Comparison of ENCODE assay signal across 1 cellular context in the genomic region with DNA sequence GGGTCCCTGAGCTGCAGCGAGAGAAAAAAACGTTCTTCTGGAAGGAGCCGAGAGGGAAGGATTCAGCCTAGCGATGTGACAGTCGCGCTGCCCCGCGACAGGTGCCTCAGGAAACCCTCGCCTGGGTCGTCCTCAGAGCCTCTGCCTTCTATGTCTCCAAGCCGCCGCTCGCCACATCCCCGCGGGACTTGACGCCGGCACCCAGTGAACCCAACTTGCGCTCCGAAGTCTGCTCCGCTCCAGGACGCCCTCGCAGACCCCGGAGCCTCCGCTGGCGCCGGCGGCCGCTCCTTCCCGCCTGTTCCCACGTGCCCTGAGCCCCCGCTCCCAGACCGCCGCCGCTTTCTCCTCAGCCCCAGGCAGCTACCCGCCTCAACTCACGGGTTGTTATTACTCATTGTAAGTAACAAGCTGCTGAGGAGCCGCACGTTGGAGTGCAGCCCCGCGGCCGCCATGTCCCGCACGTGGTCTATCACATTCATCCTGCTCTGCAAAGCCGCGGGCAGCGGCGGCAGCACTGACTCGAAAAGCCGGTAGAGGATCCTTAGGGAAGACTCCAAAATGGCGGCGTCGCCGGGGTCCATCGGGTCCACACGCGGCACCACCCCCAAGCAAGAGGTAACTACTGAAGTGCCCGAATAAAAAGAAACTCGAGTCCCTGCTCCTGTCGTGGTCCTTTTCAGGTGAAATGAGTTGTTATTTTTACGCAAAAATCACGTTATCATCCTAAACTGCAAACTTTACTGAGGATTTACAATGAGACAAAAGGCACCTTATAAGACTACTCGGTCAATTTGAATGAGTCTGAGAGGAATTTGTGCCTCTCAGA.
TF ChIP-seq lines count a peak whose summit lies in the region.

A gene with protein sequence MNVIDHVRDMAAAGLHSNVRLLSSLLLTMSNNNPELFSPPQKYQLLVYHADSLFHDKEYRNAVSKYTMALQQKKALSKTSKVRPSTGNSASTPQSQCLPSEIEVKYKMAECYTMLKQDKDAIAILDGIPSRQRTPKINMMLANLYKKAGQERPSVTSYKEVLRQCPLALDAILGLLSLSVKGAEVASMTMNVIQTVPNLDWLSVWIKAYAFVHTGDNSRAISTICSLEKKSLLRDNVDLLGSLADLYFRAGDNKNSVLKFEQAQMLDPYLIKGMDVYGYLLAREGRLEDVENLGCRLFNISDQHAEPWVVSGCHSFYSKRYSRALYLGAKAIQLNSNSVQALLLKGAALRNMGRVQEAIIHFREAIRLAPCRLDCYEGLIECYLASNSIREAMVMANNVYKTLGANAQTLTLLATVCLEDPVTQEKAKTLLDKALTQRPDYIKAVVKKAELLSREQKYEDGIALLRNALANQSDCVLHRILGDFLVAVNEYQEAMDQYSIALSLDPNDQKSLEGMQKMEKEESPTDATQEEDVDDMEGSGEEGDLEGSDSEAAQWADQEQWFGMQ (minus strand): TSS at position 563 of the 829 bp plus-strand sequence. CDS start 81 bp downstream, at position 482.

TF ChIP-seq in K562, 482 proteins besides CTCF, POLR2A, EP300 and RAD21 (continued from another document and continues in another):
- TF ChIP-seq, protein P1, sequence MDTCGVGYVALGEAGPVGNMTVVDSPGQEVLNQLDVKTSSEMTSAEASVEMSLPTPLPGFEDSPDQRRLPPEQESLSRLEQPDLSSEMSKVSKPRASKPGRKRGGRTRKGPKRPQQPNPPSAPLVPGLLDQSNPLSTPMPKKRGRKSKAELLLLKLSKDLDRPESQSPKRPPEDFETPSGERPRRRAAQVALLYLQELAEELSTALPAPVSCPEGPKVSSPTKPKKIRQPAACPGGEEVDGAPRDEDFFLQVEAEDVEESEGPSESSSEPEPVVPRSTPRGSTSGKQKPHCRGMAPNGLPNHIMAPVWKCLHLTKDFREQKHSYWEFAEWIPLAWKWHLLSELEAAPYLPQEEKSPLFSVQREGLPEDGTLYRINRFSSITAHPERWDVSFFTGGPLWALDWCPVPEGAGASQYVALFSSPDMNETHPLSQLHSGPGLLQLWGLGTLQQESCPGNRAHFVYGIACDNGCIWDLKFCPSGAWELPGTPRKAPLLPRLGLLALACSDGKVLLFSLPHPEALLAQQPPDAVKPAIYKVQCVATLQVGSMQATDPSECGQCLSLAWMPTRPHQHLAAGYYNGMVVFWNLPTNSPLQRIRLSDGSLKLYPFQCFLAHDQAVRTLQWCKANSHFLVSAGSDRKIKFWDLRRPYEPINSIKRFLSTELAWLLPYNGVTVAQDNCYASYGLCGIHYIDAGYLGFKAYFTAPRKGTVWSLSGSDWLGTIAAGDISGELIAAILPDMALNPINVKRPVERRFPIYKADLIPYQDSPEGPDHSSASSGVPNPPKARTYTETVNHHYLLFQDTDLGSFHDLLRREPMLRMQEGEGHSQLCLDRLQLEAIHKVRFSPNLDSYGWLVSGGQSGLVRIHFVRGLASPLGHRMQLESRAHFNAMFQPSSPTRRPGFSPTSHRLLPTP (IDR thresholded peaks at IDR 0.05; ENCODE audit: borderline replicate concordance, extremely low read depth, insufficient read length), result no peak
- TF ChIP-seq, protein P2, sequence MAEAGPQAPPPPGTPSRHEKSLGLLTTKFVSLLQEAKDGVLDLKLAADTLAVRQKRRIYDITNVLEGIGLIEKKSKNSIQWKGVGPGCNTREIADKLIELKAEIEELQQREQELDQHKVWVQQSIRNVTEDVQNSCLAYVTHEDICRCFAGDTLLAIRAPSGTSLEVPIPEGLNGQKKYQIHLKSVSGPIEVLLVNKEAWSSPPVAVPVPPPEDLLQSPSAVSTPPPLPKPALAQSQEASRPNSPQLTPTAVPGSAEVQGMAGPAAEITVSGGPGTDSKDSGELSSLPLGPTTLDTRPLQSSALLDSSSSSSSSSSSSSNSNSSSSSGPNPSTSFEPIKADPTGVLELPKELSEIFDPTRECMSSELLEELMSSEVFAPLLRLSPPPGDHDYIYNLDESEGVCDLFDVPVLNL (CRISPR knock-in tag; IDR thresholded peaks at IDR 0.05; ENCODE audit: low read depth), result no peak
- TF ChIP-seq MECOM (CRISPR knock-in tag; IDR thresholded peaks at IDR 0.05) (no peak), HDAC2 (IDR thresholded peaks at IDR 0.05) (peak; percentile 82; the same call in 1 of the 2 replicates), JUN (IDR thresholded peaks at IDR 0.05; ENCODE audit: borderline replicate concordance, low read depth, low read length) (peak; percentile 61; the same call in 1 of the 2 replicates), JUN (CRISPR knock-in tag; IDR thresholded peaks at IDR 0.05; ENCODE audit: borderline replicate concordance) (no peak), TARDBP (IDR thresholded peaks at IDR 0.05) (no peak), STAG1 (CRISPR knock-in tag; IDR thresholded peaks at IDR 0.05; ENCODE audit: borderline replicate concordance) (no peak), ZNF347 (CRISPR knock-in tag; IDR thresholded peaks at IDR 0.05; ENCODE audit: low read depth) (no peak), TAL1 (IDR thresholded peaks at IDR 0.05) (no peak; the same call in 1 of the 2 replicates), NONO (IDR thresholded peaks at IDR 0.05; ENCODE audit: low read depth in 2 of 2, low read length in 1 of 2) (no peak), NFE2L1 (tag; IDR thresholded peaks at IDR 0.05; ENCODE audit: borderline replicate concordance, low read depth) (no peak), ZNF274 (IDR thresholded peaks at IDR 0.05; ENCODE audit: borderline replicate concordance, low read depth, low read length) (no peak), SMAD1 (IDR thresholded peaks at IDR 0.05; ENCODE audit: low read depth, low read length, partially characterized antibody) (no peak), BCOR (IDR thresholded peaks at IDR 0.05) (no peak), HNRNPK (IDR thresholded peaks at IDR 0.05; ENCODE audit: low read depth, low read length, poor library complexity, severe bottlenecking) (no peak), OTX1 (CRISPR knock-in tag; IDR thresholded peaks at IDR 0.05) (no peak), SIX5 (IDR thresholded peaks at IDR 0.05; ENCODE audit: borderline replicate concordance in 1 of 2, insufficient read depth in 1 of 2, low read depth in 1 of 2, low read length in 2 of 2) (no peak), CHCHD3 (CRISPR knock-in tag; IDR thresholded peaks at IDR 0.05) (0 out of 2 replicates have a peak, but pooled peaks have one; percentile 0), ZNF766 (CRISPR knock-in tag; conservative IDR thresholded peaks at IDR 0.05) (0 out of 2 replicates have a peak, but pooled peaks have one; percentile 31), NFIX (CRISPR knock-in tag; IDR thresholded peaks at IDR 0.05; ENCODE audit: low read depth) (no peak), PTBP1 (IDR thresholded peaks at IDR 0.05; ENCODE audit: low read depth, low read length) (no peak), YY1 (IDR thresholded peaks at IDR 0.05; ENCODE audit: borderline replicate concordance in 1 of 3, control insufficient read depth in 1 of 3, extremely low read depth in 1 of 3, insufficient read depth in 3 of 3, insufficient read length in 1 of 3, insufficient replicate concordance in 2 of 3, low read depth in 1 of 3, low read length in 2 of 3) (peak; percentile 83 to 98 (median 95)), TAF7 (tag; IDR thresholded peaks at IDR 0.05) (peak; percentile 63)
- TF ChIP-seq, protein P3, sequence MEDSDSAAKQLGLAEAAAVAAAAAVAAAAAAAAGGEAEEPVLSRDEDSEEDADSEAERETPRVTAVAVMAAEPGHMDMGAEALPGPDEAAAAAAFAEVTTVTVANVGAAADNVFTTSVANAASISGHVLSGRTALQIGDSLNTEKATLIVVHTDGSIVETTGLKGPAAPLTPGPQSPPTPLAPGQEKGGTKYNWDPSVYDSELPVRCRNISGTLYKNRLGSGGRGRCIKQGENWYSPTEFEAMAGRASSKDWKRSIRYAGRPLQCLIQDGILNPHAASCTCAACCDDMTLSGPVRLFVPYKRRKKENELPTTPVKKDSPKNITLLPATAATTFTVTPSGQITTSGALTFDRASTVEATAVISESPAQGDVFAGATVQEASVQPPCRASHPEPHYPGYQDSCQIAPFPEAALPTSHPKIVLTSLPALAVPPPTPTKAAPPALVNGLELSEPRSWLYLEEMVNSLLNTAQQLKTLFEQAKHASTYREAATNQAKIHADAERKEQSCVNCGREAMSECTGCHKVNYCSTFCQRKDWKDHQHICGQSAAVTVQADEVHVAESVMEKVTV (CRISPR knock-in tag; IDR thresholded peaks at IDR 0.05), result no peak
- TF ChIP-seq, protein P4, sequence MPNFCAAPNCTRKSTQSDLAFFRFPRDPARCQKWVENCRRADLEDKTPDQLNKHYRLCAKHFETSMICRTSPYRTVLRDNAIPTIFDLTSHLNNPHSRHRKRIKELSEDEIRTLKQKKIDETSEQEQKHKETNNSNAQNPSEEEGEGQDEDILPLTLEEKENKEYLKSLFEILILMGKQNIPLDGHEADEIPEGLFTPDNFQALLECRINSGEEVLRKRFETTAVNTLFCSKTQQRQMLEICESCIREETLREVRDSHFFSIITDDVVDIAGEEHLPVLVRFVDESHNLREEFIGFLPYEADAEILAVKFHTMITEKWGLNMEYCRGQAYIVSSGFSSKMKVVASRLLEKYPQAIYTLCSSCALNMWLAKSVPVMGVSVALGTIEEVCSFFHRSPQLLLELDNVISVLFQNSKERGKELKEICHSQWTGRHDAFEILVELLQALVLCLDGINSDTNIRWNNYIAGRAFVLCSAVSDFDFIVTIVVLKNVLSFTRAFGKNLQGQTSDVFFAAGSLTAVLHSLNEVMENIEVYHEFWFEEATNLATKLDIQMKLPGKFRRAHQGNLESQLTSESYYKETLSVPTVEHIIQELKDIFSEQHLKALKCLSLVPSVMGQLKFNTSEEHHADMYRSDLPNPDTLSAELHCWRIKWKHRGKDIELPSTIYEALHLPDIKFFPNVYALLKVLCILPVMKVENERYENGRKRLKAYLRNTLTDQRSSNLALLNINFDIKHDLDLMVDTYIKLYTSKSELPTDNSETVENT (CRISPR knock-in tag; IDR thresholded peaks at IDR 0.05), result no peak
- TF ChIP-seq, protein P5, sequence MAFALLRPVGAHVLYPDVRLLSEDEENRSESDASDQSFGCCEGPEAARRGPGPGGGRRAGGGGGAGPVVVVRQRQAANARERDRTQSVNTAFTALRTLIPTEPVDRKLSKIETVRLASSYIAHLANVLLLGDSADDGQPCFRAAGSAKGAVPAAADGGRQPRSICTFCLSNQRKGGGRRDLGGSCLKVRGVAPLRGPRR (CRISPR knock-in tag; IDR thresholded peaks at IDR 0.05), result no peak
- TF ChIP-seq, protein P6, sequence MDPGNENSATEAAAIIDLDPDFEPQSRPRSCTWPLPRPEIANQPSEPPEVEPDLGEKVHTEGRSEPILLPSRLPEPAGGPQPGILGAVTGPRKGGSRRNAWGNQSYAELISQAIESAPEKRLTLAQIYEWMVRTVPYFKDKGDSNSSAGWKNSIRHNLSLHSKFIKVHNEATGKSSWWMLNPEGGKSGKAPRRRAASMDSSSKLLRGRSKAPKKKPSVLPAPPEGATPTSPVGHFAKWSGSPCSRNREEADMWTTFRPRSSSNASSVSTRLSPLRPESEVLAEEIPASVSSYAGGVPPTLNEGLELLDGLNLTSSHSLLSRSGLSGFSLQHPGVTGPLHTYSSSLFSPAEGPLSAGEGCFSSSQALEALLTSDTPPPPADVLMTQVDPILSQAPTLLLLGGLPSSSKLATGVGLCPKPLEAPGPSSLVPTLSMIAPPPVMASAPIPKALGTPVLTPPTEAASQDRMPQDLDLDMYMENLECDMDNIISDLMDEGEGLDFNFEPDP (CRISPR knock-in tag; IDR thresholded peaks at IDR 0.05), result no peak
- TF ChIP-seq, protein P7, sequence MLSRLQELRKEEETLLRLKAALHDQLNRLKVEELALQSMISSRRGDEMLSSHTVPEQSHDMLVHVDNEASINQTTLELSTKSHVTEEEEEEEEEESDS (CRISPR knock-in tag; IDR thresholded peaks at IDR 0.05), result no peak
- TF ChIP-seq, protein P8, sequence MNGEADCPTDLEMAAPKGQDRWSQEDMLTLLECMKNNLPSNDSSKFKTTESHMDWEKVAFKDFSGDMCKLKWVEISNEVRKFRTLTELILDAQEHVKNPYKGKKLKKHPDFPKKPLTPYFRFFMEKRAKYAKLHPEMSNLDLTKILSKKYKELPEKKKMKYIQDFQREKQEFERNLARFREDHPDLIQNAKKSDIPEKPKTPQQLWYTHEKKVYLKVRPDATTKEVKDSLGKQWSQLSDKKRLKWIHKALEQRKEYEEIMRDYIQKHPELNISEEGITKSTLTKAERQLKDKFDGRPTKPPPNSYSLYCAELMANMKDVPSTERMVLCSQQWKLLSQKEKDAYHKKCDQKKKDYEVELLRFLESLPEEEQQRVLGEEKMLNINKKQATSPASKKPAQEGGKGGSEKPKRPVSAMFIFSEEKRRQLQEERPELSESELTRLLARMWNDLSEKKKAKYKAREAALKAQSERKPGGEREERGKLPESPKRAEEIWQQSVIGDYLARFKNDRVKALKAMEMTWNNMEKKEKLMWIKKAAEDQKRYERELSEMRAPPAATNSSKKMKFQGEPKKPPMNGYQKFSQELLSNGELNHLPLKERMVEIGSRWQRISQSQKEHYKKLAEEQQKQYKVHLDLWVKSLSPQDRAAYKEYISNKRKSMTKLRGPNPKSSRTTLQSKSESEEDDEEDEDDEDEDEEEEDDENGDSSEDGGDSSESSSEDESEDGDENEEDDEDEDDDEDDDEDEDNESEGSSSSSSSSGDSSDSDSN (IDR thresholded peaks at IDR 0.05; ENCODE audit: borderline replicate concordance in 1 of 2, low read depth in 2 of 2, low read length in 2 of 2), result no peak; a peak in 1 of 4 replicates
- TF ChIP-seq, protein P9, sequence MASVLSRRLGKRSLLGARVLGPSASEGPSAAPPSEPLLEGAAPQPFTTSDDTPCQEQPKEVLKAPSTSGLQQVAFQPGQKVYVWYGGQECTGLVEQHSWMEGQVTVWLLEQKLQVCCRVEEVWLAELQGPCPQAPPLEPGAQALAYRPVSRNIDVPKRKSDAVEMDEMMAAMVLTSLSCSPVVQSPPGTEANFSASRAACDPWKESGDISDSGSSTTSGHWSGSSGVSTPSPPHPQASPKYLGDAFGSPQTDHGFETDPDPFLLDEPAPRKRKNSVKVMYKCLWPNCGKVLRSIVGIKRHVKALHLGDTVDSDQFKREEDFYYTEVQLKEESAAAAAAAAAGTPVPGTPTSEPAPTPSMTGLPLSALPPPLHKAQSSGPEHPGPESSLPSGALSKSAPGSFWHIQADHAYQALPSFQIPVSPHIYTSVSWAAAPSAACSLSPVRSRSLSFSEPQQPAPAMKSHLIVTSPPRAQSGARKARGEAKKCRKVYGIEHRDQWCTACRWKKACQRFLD (CRISPR knock-in tag; IDR thresholded peaks at IDR 0.05), result peak; percentile 99
- TF ChIP-seq, protein P10, sequence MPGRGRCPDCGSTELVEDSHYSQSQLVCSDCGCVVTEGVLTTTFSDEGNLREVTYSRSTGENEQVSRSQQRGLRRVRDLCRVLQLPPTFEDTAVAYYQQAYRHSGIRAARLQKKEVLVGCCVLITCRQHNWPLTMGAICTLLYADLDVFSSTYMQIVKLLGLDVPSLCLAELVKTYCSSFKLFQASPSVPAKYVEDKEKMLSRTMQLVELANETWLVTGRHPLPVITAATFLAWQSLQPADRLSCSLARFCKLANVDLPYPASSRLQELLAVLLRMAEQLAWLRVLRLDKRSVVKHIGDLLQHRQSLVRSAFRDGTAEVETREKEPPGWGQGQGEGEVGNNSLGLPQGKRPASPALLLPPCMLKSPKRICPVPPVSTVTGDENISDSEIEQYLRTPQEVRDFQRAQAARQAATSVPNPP (IDR thresholded peaks at IDR 0.05; ENCODE audit: borderline replicate concordance, insufficient read depth, insufficient read length), result no peak
- TF ChIP-seq, protein P11, sequence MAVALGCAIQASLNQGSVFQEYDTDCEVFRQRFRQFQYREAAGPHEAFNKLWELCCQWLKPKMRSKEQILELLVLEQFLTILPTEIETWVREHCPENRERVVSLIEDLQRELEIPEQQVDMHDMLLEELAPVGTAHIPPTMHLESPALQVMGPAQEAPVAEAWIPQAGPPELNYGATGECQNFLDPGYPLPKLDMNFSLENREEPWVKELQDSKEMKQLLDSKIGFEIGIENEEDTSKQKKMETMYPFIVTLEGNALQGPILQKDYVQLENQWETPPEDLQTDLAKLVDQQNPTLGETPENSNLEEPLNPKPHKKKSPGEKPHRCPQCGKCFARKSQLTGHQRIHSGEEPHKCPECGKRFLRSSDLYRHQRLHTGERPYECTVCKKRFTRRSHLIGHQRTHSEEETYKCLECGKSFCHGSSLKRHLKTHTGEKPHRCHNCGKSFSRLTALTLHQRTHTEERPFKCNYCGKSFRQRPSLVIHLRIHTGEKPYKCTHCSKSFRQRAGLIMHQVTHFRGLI (CRISPR knock-in tag; IDR thresholded peaks at IDR 0.05), result 0 out of 2 replicates have a peak, but pooled peaks have one; percentile 66
